ENCODE assay signal across 29 cellular contexts in genomic region chr13:58919551-58919950, GRCh38.
"Had no signal": no experiment of that assay in that cellular context is flagged by ENCODE, and none has a peak within 500 bp of the region (broad histone marks: within the 10 kb centered on the region; RNA-seq: fewer than 3 reads in every experiment).

No MANE protein-coding gene starts in this region.

- H3K27me3 ChIP-seq: esophagus squamous epithelium, heart right ventricle, neutrophil, pancreas, right lobe of liver, suprapubic skin, transverse colon, upper lobe of right lung, uterus had no signal

- H3K27ac ChIP-seq: coronary artery, esophagus squamous epithelium, heart right ventricle, lower lobe of right lung, neutrophil, pancreas, right lobe of liver, suprapubic skin, transverse colon, upper lobe of right lung, uterus had no signal

- H3K4me2 ChIP-seq: smooth muscle cell had no signal

- H3K4me1 Mint-ChIP-seq: naive thymus-derived CD4-positive, alpha-beta T cell; stimulated activated naive CD8-positive, alpha-beta T cell treated with anti-CD3 and anti-CD28 coated beads, Interleukin-15, amount 100 ng/mL, for 72 hours had no signal

- FAIRE-seq: islet of Langerhans, pancreas had no signal

- H3K27me3 Mint-ChIP-seq: naive thymus-derived CD4-positive, alpha-beta T cell; stimulated activated naive CD8-positive, alpha-beta T cell treated with anti-CD3 and anti-CD28 coated beads, Interleukin-15, amount 100 ng/mL, for 72 hours had no signal

- H3K36me3 ChIP-seq: esophagus squamous epithelium, heart right ventricle, lower lobe of right lung, neutrophil, pancreas, right lobe of liver, suprapubic skin, transverse colon, upper lobe of right lung, uterus had no signal

- H3K9me3 ChIP-seq: esophagus squamous epithelium, heart right ventricle, lower lobe of right lung, neutrophil, pancreas, right lobe of liver, suprapubic skin, transverse colon, upper lobe of right lung, uterus had no signal

- H3K36me3 Mint-ChIP-seq: naive thymus-derived CD4-positive, alpha-beta T cell had no signal

- ATAC-seq: heart right ventricle; left cardiac atrium; left ventricle myocardium superior; lower lobe of right lung; naive thymus-derived CD4-positive, alpha-beta T cell; pancreas; right lobe of liver; stimulated activated naive CD8-positive, alpha-beta T cell treated with anti-CD3 and anti-CD28 coated beads, Interleukin-15, amount 100 ng/mL, for 72 hours; upper lobe of right lung had no signal

- H3K27ac Mint-ChIP-seq: naive thymus-derived CD4-positive, alpha-beta T cell; stimulated activated naive CD8-positive, alpha-beta T cell treated with anti-CD3 and anti-CD28 coated beads, Interleukin-15, amount 100 ng/mL, for 72 hours had no signal

- H3K4me1 ChIP-seq: esophagus squamous epithelium, lower lobe of right lung, pancreas, right lobe of liver, suprapubic skin, transverse colon, upper lobe of right lung, uterus had no signal

- DNase-seq: dermis blood vessel endothelial cell; effector memory CD4-positive, alpha-beta T cell; erythroblast; esophagus squamous epithelium; foreskin melanocyte; glutamatergic neuron; heart right ventricle; hippocampal formation; left cardiac atrium; left ventricle myocardium superior; lower lobe of right lung; naive thymus-derived CD4-positive, alpha-beta T cell; pancreas; retina; right lobe of liver; stimulated activated CD4-positive, alpha-beta T cell treated with anti-CD3 and anti-CD28 coated beads, Interleukin-12 subunit alpha, Interleukin-12 subunit beta, amount 100 ng/mL, for 4 hours; stimulated activated CD4-positive, alpha-beta T cell treated with anti-CD3 and anti-CD28 coated beads, Interleukin-1b, Interleukin-23, amount 100 ng/mL, for 48 hours; stimulated activated CD4-positive, alpha-beta T cell treated with anti-CD3 and anti-CD28 coated beads, Interleukin-4, amount 100 ng/mL, for 1 hour; stimulated activated CD8-positive, alpha-beta memory T cell treated with anti-CD3 and anti-CD28 coated beads, Interleukin-4, amount 100 ng/mL, for 48 hours; stimulated activated naive CD4-positive, alpha-beta T cell; stimulated activated naive CD8-positive, alpha-beta T cell treated with anti-CD3 and anti-CD28 coated beads, Interleukin-15, amount 100 ng/mL, for 72 hours; transverse colon; upper lobe of right lung; uterus had no signal

- H3K4me3 Mint-ChIP-seq: naive thymus-derived CD4-positive, alpha-beta T cell; stimulated activated naive CD8-positive, alpha-beta T cell treated with anti-CD3 and anti-CD28 coated beads, Interleukin-15, amount 100 ng/mL, for 72 hours had no signal

- H3K4me3 ChIP-seq: coronary artery, esophagus squamous epithelium, heart right ventricle, lower lobe of right lung, pancreas, right lobe of liver, smooth muscle cell, suprapubic skin, transverse colon, upper lobe of right lung, uterus had no signal
